11 cellular contexts compared by ENCODE assay signal in genomic region chr9:94866770-94867169, GRCh38.
DNase-seq lines count a peak whose midpoint lies in the region; ATAC-seq and TF ChIP-seq lines count a peak whose summit lies in the region.
"Had no signal": no experiment of that assay in that cellular context is flagged by ENCODE, and none has a peak within 500 bp of the region (broad histone marks: within the 10 kb centered on the region; RNA-seq: fewer than 3 reads in every experiment).

No MANE protein-coding gene starts in this region.

- no peak overlapping the region for H3K27ac Mint-ChIP-seq in naive thymus-derived CD4-positive, alpha-beta T cell
- H3K27ac Mint-ChIP-seq: activated T-cell treated with anti-CD3 and anti-CD28 coated beads, Interleukin-2, amount 50 U/mL, for 24 hours had no signal

- H3K27me3 ChIP-seq in IMR-90 (ENCODE audit: control insufficient read depth, insufficient read depth, low read length) = no peaks in the 10 kb centered on the region
- H3K27me3 ChIP-seq in liver (ENCODE audit: control insufficient read depth in 4 of 4, insufficient read depth in 4 of 4, low read length in 3 of 4) = no peaks in the 10 kb centered on the region
- H3K27me3 ChIP-seq in subcutaneous abdominal adipose tissue (ENCODE audit: control insufficient read depth in 5 of 5, insufficient read depth in 4 of 5, low read length in 5 of 5) = no peaks in the 10 kb centered on the region
- no peaks in the 10 kb centered on the region for H3K27me3 ChIP-seq in naive thymus-derived CD4-positive, alpha-beta T cell (ENCODE audit: control insufficient read depth in 2 of 2, insufficient read depth in 2 of 2, low read length in 2 of 2)

- H3K4me3 Mint-ChIP-seq in naive thymus-derived CD4-positive, alpha-beta T cell = no peak overlapping the region
- H3K4me3 Mint-ChIP-seq: activated T-cell treated with anti-CD3 and anti-CD28 coated beads, Interleukin-2, amount 50 U/mL, for 24 hours had no signal

- no peak overlapping the region for H3K18ac ChIP-seq in IMR-90 (ENCODE audit: low read depth, low read length)

- no peak for TF ChIP-seq POLR2A in IMR-90 (IDR thresholded peaks at IDR 0.05; ENCODE audit: low read depth, low read length)

- TF ChIP-seq CTCF in IMR-90 (conservative IDR thresholded peaks at IDR 0.05; ENCODE audit: low read depth, low read length) = no peak
- TF ChIP-seq CTCF in astrocyte of the spinal cord (IDR thresholded peaks at IDR 0.05; ENCODE audit: low read depth, low read length) = no peak
- no peak for TF ChIP-seq CTCF in liver (IDR thresholded peaks at IDR 0.05; ENCODE audit: low read depth, low read length, missing input control)

- H3K79me1 ChIP-seq in IMR-90 (ENCODE audit: low read depth in 1 of 2, low read length in 2 of 2) = peaks cover 10 to 40% of the 10 kb centered on the region in 2 experiments

- H3K56ac ChIP-seq in IMR-90 (ENCODE audit: extremely low read depth, insufficient read depth, low read length) = no peak overlapping the region; the same call in 1 of the 2 replicates

- peak overlapping the region; percentile 0; the same call in 1 of the 2 replicates for H3K4me2 ChIP-seq in IMR-90 (ENCODE audit: low read depth, low read length)

- H3K9me1 ChIP-seq in IMR-90 (ENCODE audit: insufficient read depth, low read length) = peaks cover 17% of the 10 kb centered on the region

- H3K4me1 ChIP-seq in IMR-90 (ENCODE audit: control insufficient read depth, insufficient read depth, low read length) (peaks cover 24% of the 10 kb centered on the region), liver (ENCODE audit: control insufficient read depth in 4 of 4, insufficient read depth in 4 of 4, low read length in 3 of 4) (peaks cover 0 to 25% (median 5%) of the 10 kb centered on the region in 4 donors), subcutaneous abdominal adipose tissue (ENCODE audit: control insufficient read depth in 5 of 5, insufficient read depth in 5 of 5, low read length in 5 of 5) (peaks cover 0 to 28% (median 19%) of the 10 kb centered on the region in 5 donors)
- peaks cover 18 to 26% of the 10 kb centered on the region in 2 donors for H3K4me1 ChIP-seq in naive thymus-derived CD4-positive, alpha-beta T cell (ENCODE audit: control insufficient read depth in 2 of 2, insufficient read depth in 2 of 2, low read length in 2 of 2)

- no peak overlapping the region for H3K4me3 ChIP-seq in IMR-90 (ENCODE audit: insufficient read depth, low read depth, low read length)
- H3K4me3 ChIP-seq in astrocyte of the spinal cord (ENCODE audit: low read depth, low read length) = no peak overlapping the region
- H3K4me3 ChIP-seq in liver (ENCODE audit: low read depth in 1 of 3, low read length in 3 of 3) = no peak overlapping the region
- no peak overlapping the region for H3K4me3 ChIP-seq in subcutaneous abdominal adipose tissue (ENCODE audit: low read depth in 1 of 5, low read length in 5 of 5)
- no peak overlapping the region for H3K4me3 ChIP-seq in naive thymus-derived CD4-positive, alpha-beta T cell (ENCODE audit: low read length)

- no peak overlapping the region for H4K91ac ChIP-seq in IMR-90 (ENCODE audit: insufficient read depth, low read depth, low read length)

- H3K14ac ChIP-seq in IMR-90 (replicated peaks; ENCODE audit: low read depth, low read length) = no peak overlapping the region; the same call in 1 of the 2 replicates

- CTCF ChIA-PET in IMR-90 (lab: Yijun Ruan, JAX) = no interaction called here
- CTCF ChIA-PET in naive thymus-derived CD4-positive, alpha-beta T cell (lab: Charles Lee) = no interaction called here

- intact Hi-C loops in IMR-90 (cut with micrococcal nuclease) = loop anchor here (2.0 to 5.0 kb wide), 3 partner anchors 36 to 140 kb away; no protein-coding TSS in a partner anchor
- intact Hi-C loops in naive thymus-derived CD4-positive, alpha-beta T cell (cut with micrococcal nuclease) = no loop called here

- H3K4me1 Mint-ChIP-seq in naive thymus-derived CD4-positive, alpha-beta T cell = peaks cover 28 to 54% (median 44%) of the 10 kb centered on the region in 7 donors

- H4K8ac ChIP-seq in IMR-90 (ENCODE audit: low read depth in 2 of 2, low read length in 2 of 2) = peak overlapping the region; percentile 50 to 73; a peak in 3 of 4 replicates

- H2AFZ ChIP-seq in IMR-90 (replicated peaks; ENCODE audit: low read length, poor library complexity) = no peak overlapping the region

- dilution Hi-C loops in IMR-90 (cut with HindIII; ENCODE audit: low sequenced_read_pairs, unreplicated experiment) = no loop called here

- peak; percentile 33 for DNase-seq in IMR-90
- DNase-seq in astrocyte of the spinal cord (ENCODE audit: low read depth, low spot score) = peak; percentile 23
- no peak for DNase-seq in GM19240 (ENCODE audit: insufficient read length, low spot score)
- no peak for DNase-seq in activated CD4-positive, alpha-beta T cell treated with anti-CD3 and anti-CD28 coated beads, Interleukin-2, amount 50 U/mL, for 4 hours
- no peak for DNase-seq in naive thymus-derived CD4-positive, alpha-beta T cell
- no peak for DNase-seq in activated gamma-delta T cell treated with Interleukin-2 at 50 U/mL for 16 hours
- DNase-seq: activated T-cell treated with anti-CD3 and anti-CD28 coated beads, Interleukin-2, amount 50 U/mL, for 24 hours; NCI-H774; T1000 had no signal

- H4K20me1 ChIP-seq in IMR-90 (ENCODE audit: insufficient read depth, low read length) = no peaks in the 10 kb centered on the region

- peak overlapping the region; percentile 91; the same call in 1 of the 2 replicates for H3K4ac ChIP-seq in IMR-90 (ENCODE audit: low read depth, low read length)

- no peak overlapping the region for H2AK9ac ChIP-seq in IMR-90 (replicated peaks; ENCODE audit: low read depth, low read length, poor library complexity)

- H2BK120ac ChIP-seq in IMR-90 (ENCODE audit: low read depth, low read length) = peak overlapping the region; percentile 89; the same call in 1 of the 2 replicates

- H3K36me3 Mint-ChIP-seq in naive thymus-derived CD4-positive, alpha-beta T cell = peaks cover 0 to 10% (median 0%) of the 10 kb centered on the region in 5 donors

- H3K27me3 Mint-ChIP-seq in naive thymus-derived CD4-positive, alpha-beta T cell = no peaks in the 10 kb centered on the region

- no peak overlapping the region for H3K23ac ChIP-seq in IMR-90 (ENCODE audit: low read depth, low read length)

- no peak overlapping the region for H2BK15ac ChIP-seq in IMR-90 (ENCODE audit: low read depth, low read length)

- H2AK5ac ChIP-seq in IMR-90 (ENCODE audit: low read depth, low read length) = no peak overlapping the region

- H3K27ac ChIP-seq in IMR-90 (ENCODE audit: insufficient read depth, low read length) (no peak overlapping the region; the same call in 1 of the 2 replicates), liver (ENCODE audit: low read depth in 1 of 2, low read length in 2 of 2) (peak overlapping the region; percentile 85 to 95), subcutaneous abdominal adipose tissue (ENCODE audit: low read depth, low read length) (peak overlapping the region; percentile 89)
- H3K27ac ChIP-seq in naive thymus-derived CD4-positive, alpha-beta T cell (ENCODE audit: low read depth, low read length) = no peak overlapping the region

- TF ChIP-seq RAD21 in IMR-90 (IDR thresholded peaks at IDR 0.05; ENCODE audit: low read length) (no peak), liver (IDR thresholded peaks at IDR 0.05) (no peak)

- peak overlapping the region; percentile 76; the same call in 1 of the 2 replicates for H2BK20ac ChIP-seq in IMR-90 (ENCODE audit: low read depth, low read length)

- in situ Hi-C loops in IMR-90 (cut with MboI; ENCODE audit: low sequenced_read_pairs) (no loop called here), astrocyte of the spinal cord (cut with HindIII; ENCODE audit: low sequenced_read_pairs) (no loop called here)

- no peak for ATAC-seq in IMR-90 (ENCODE audit: low read depth)
- ATAC-seq in naive thymus-derived CD4-positive, alpha-beta T cell = no peak

- POLR2A ChIA-PET in IMR-90 (lab: Charles Lee; ENCODE audit: unreplicated experiment) = interaction anchor here (0.9 kb wide), 1 partner anchor 56 kb away, joined by 4 read pairs; no protein-coding TSS in a partner anchor
- POLR2A ChIA-PET in naive thymus-derived CD4-positive, alpha-beta T cell (lab: Charles Lee) = no interaction called here

- H4K5ac ChIP-seq in IMR-90 (ENCODE audit: low read depth, low read length) = peak overlapping the region; percentile 21; the same call in 1 of the 2 replicates

- H3K9ac ChIP-seq in IMR-90 (ENCODE audit: low read depth, low read length) (no peak overlapping the region), liver (ENCODE audit: low read depth in 1 of 2, low read length in 2 of 2) (peak overlapping the region; percentile 62 to 72), subcutaneous abdominal adipose tissue (ENCODE audit: low read length in 5 of 5) (peak overlapping the region in 2 of 5 donors; percentile 38 to 53)

- H2BK5ac ChIP-seq in IMR-90 (ENCODE audit: low read depth, low read length, poor library complexity, severe bottlenecking) = peak overlapping the region; percentile 96

- BruUV-seq in IMR-90 (replicated peaks; lab: Mats Ljungman, UMichigan) = no TSS peak

- H3K9me3 ChIP-seq in IMR-90 (ENCODE audit: control insufficient read depth, insufficient read depth, low read length) = no peaks in the 10 kb centered on the region
- no peaks in the 10 kb centered on the region for H3K9me3 ChIP-seq in liver (ENCODE audit: control insufficient read depth in 4 of 4, low read length in 3 of 4)
- no peaks in the 10 kb centered on the region for H3K9me3 ChIP-seq in subcutaneous abdominal adipose tissue (ENCODE audit: control insufficient read depth in 5 of 5, low read length in 5 of 5)
- no peaks in the 10 kb centered on the region for H3K9me3 ChIP-seq in naive thymus-derived CD4-positive, alpha-beta T cell (ENCODE audit: control insufficient read depth in 2 of 3, low read length in 3 of 3)

- no peaks in the 10 kb centered on the region for H3K36me3 ChIP-seq in IMR-90 (ENCODE audit: control insufficient read depth, insufficient read depth, low read length)
- H3K36me3 ChIP-seq in liver (ENCODE audit: control insufficient read depth in 4 of 4, insufficient read depth in 3 of 4, low read depth in 1 of 4, low read length in 3 of 4) = no peaks in the 10 kb centered on the region
- no peaks in the 10 kb centered on the region for H3K36me3 ChIP-seq in subcutaneous abdominal adipose tissue (ENCODE audit: control insufficient read depth in 5 of 5, insufficient read depth in 5 of 5, low read length in 5 of 5)
- no peaks in the 10 kb centered on the region for H3K36me3 ChIP-seq in naive thymus-derived CD4-positive, alpha-beta T cell (ENCODE audit: control insufficient read depth in 2 of 3, insufficient read depth in 3 of 3, low read length in 3 of 3)

- H3K9me3 Mint-ChIP-seq in naive thymus-derived CD4-positive, alpha-beta T cell = peaks cover 0 to 3% (median 0%) of the 10 kb centered on the region in 11 donors

TF ChIP-seq in IMR-90, 13 proteins besides CTCF, POLR2A, EP300 and RAD21 (continues in another document):
- no peak for TF ChIP-seq FOS (IDR thresholded peaks at IDR 0.05; ENCODE audit: low read depth, low read length)

TF ChIP-seq in liver, 16 proteins besides CTCF, POLR2A, EP300 and RAD21 (continues in another document):
- no peak for TF ChIP-seq HNF4G (IDR thresholded peaks at IDR 0.05)
- no peak for TF ChIP-seq EGR1 (IDR thresholded peaks at IDR 0.05; ENCODE audit: low read depth in 2 of 2)
- TF ChIP-seq SP1 (IDR thresholded peaks at IDR 0.05) = no peak
- TF ChIP-seq FOXA2 (IDR thresholded peaks at IDR 0.05) = no peak
- no peak for TF ChIP-seq NR2F2 (IDR thresholded peaks at IDR 0.05)
- TF ChIP-seq RXRA (IDR thresholded peaks at IDR 0.05) = no peak

Comparison
In these comparisons a context has a peak if more than half of its experiments do, and no peak if none do; other contexts are left out.
1. DNase-seq: peak in IMR-90 (single experiment) and astrocyte of the spinal cord (single experiment); none in GM19240 (single experiment), activated CD4-positive, alpha-beta T cell treated with anti-CD3 and anti-CD28 coated beads, Interleukin-2, amount 50 U/mL, for 4 hours (0 of 2), naive thymus-derived CD4-positive, alpha-beta T cell (0 of 9) and activated gamma-delta T cell treated with Interleukin-2 at 50 U/mL for 16 hours (single experiment).
2. H3K27ac ChIP-seq: peak in liver (2 of 2) and subcutaneous abdominal adipose tissue (single experiment); none in IMR-90 (single experiment) and naive thymus-derived CD4-positive, alpha-beta T cell (single experiment).